In the genomic region with DNA sequence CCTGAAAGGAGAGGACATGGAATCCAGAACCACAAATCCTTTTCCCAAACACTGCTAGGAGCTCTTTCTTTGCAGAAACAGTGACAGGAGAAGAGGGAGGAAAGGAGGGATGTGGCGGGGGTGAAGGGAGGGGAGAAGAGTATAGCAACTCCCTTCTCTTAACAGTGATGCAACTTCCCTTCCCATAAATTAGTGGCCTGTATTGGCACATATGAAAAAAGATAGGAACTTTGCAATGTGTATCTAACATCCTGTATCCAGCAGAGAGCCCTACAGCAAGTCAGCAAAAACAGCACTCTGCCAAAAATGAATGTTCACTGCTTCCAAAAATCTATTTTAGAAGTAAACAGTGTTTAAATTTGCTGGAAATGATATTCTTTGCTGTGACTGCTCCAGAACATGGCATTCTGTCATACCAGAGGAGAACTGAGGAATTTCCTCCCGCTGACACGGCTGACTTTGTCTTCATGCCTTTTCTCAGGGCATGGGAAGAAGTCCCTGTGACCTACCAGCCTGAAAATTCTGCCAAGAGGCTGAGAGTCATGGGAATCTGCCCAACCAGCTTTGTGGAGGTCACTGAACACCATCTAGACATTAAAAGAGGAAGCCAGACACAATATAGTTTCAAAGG, we compare ENCODE assay signal across 3 cellular contexts.
TF ChIP-seq lines count a peak whose summit lies in the region.

No MANE protein-coding gene starts in this region.

TF ChIP-seq in liver, 16 proteins besides CTCF, POLR2A, EP300 and RAD21:
- no peak for TF ChIP-seq ATF3 (IDR thresholded peaks at IDR 0.05)
- no peak for TF ChIP-seq FOXA1 (IDR thresholded peaks at IDR 0.05)
- TF ChIP-seq TAF1 (conservative IDR thresholded peaks at IDR 0.05), result peak; percentile 44
- no peak for TF ChIP-seq EGR1 (IDR thresholded peaks at IDR 0.05; ENCODE audit: low read depth in 2 of 2)
- TF ChIP-seq ZBTB33 (IDR thresholded peaks at IDR 0.05), result no peak
- TF ChIP-seq, protein P1, sequence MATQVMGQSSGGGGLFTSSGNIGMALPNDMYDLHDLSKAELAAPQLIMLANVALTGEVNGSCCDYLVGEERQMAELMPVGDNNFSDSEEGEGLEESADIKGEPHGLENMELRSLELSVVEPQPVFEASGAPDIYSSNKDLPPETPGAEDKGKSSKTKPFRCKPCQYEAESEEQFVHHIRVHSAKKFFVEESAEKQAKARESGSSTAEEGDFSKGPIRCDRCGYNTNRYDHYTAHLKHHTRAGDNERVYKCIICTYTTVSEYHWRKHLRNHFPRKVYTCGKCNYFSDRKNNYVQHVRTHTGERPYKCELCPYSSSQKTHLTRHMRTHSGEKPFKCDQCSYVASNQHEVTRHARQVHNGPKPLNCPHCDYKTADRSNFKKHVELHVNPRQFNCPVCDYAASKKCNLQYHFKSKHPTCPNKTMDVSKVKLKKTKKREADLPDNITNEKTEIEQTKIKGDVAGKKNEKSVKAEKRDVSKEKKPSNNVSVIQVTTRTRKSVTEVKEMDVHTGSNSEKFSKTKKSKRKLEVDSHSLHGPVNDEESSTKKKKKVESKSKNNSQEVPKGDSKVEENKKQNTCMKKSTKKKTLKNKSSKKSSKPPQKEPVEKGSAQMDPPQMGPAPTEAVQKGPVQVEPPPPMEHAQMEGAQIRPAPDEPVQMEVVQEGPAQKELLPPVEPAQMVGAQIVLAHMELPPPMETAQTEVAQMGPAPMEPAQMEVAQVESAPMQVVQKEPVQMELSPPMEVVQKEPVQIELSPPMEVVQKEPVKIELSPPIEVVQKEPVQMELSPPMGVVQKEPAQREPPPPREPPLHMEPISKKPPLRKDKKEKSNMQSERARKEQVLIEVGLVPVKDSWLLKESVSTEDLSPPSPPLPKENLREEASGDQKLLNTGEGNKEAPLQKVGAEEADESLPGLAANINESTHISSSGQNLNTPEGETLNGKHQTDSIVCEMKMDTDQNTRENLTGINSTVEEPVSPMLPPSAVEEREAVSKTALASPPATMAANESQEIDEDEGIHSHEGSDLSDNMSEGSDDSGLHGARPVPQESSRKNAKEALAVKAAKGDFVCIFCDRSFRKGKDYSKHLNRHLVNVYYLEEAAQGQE (IDR thresholded peaks at IDR 0.05), result no peak
- no peak for TF ChIP-seq HNF4A (conservative IDR thresholded peaks at IDR 0.05)
- peak; percentile 71 for TF ChIP-seq NR2F2 (IDR thresholded peaks at IDR 0.05)
- no peak for TF ChIP-seq YY1 (IDR thresholded peaks at IDR 0.05)
- peak in 1 of 2 donors; percentile 22 for TF ChIP-seq RXRA (IDR thresholded peaks at IDR 0.05)
- TF ChIP-seq, protein P2, sequence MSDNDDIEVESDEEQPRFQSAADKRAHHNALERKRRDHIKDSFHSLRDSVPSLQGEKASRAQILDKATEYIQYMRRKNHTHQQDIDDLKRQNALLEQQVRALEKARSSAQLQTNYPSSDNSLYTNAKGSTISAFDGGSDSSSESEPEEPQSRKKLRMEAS (IDR thresholded peaks at IDR 0.05), result no peak
- peak; percentile 44 for TF ChIP-seq SP1 (IDR thresholded peaks at IDR 0.05)

TF ChIP-seq in HepG2, 621 proteins besides CTCF, POLR2A, EP300 and RAD21 (continues in another document):
- no peak for TF ChIP-seq HIC2 (CRISPR knock-in tag; IDR thresholded peaks at IDR 0.05; ENCODE audit: low read depth)
- TF ChIP-seq, protein P3, sequence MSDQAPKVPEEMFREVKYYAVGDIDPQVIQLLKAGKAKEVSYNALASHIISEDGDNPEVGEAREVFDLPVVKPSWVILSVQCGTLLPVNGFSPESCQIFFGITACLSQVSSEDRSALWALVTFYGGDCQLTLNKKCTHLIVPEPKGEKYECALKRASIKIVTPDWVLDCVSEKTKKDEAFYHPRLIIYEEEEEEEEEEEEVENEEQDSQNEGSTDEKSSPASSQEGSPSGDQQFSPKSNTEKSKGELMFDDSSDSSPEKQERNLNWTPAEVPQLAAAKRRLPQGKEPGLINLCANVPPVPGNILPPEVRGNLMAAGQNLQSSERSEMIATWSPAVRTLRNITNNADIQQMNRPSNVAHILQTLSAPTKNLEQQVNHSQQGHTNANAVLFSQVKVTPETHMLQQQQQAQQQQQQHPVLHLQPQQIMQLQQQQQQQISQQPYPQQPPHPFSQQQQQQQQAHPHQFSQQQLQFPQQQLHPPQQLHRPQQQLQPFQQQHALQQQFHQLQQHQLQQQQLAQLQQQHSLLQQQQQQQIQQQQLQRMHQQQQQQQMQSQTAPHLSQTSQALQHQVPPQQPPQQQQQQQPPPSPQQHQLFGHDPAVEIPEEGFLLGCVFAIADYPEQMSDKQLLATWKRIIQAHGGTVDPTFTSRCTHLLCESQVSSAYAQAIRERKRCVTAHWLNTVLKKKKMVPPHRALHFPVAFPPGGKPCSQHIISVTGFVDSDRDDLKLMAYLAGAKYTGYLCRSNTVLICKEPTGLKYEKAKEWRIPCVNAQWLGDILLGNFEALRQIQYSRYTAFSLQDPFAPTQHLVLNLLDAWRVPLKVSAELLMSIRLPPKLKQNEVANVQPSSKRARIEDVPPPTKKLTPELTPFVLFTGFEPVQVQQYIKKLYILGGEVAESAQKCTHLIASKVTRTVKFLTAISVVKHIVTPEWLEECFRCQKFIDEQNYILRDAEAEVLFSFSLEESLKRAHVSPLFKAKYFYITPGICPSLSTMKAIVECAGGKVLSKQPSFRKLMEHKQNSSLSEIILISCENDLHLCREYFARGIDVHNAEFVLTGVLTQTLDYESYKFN (CRISPR knock-in tag; conservative IDR thresholded peaks at IDR 0.05), result no peak
- TF ChIP-seq REXO4 (CRISPR knock-in tag; IDR thresholded peaks at IDR 0.05; ENCODE audit: borderline replicate concordance), result no peak
- no peak for TF ChIP-seq ZNF770 (CRISPR knock-in tag; IDR thresholded peaks at IDR 0.05)

TF ChIP-seq in K562, 482 proteins besides CTCF, POLR2A, EP300 and RAD21 (continued from another document):
- TF ChIP-seq PCBP2 (IDR thresholded peaks at IDR 0.05; ENCODE audit: low read depth, low read length, poor library complexity, severe bottlenecking) (no peak), GABPA (tag; conservative IDR thresholded peaks at IDR 0.05; ENCODE audit: low read depth) (peak; percentile 41; the same call in 1 of the 2 replicates), PBX2 (CRISPR knock-in tag; IDR thresholded peaks at IDR 0.05; ENCODE audit: low read depth) (no peak), PBX2 (tag; conservative IDR thresholded peaks at IDR 0.05; ENCODE audit: low read depth) (no peak), PURB (CRISPR knock-in tag; IDR thresholded peaks at IDR 0.05; ENCODE audit: low read depth) (no peak), MBD2 (IDR thresholded peaks at IDR 0.05; ENCODE audit: borderline replicate concordance, low read depth) (no peak), ESRRB (CRISPR knock-in tag; IDR thresholded peaks at IDR 0.05; ENCODE audit: borderline replicate concordance) (no peak), FOXO4 (CRISPR knock-in tag; IDR thresholded peaks at IDR 0.05) (no peak), CEBPB (tag; IDR thresholded peaks at IDR 0.05) (peak; percentile 38; the same call in 1 of the 2 replicates), KHSRP (IDR thresholded peaks at IDR 0.05) (no peak), HMG20B (CRISPR knock-in tag; IDR thresholded peaks at IDR 0.05) (no peak), ZNF586 (CRISPR knock-in tag; conservative IDR thresholded peaks at IDR 0.05) (no peak), U2AF1 (optimal IDR thresholded peaks at IDR 0.05; ENCODE audit: low read depth, low read length) (no peak), HDAC3 (IDR thresholded peaks at IDR 0.05; ENCODE audit: borderline replicate concordance, partially characterized antibody) (no peak), CEBPG (CRISPR knock-in tag; IDR thresholded peaks at IDR 0.05) (no peak; the same call in 1 of the 2 replicates), CEBPG (tag; conservative IDR thresholded peaks at IDR 0.05 in 1 of 2, IDR thresholded peaks at IDR 0.05 in 1 of 2) (peak; percentile 52 to 80), PHF8 (IDR thresholded peaks at IDR 0.05; ENCODE audit: borderline replicate concordance, low read length) (no peak), MAFF (IDR thresholded peaks at IDR 0.05; ENCODE audit: low read length) (0 out of 2 replicates have a peak, but pooled peaks have one; percentile 3), FOXK1 (CRISPR knock-in tag; IDR thresholded peaks at IDR 0.05; ENCODE audit: borderline replicate concordance) (no peak), NRF1 (conservative IDR thresholded peaks at IDR 0.05 in 1 of 2, IDR thresholded peaks at IDR 0.05 in 1 of 2) (no peak), ZFX (CRISPR knock-in tag; IDR thresholded peaks at IDR 0.05) (no peak), C11orf30 (IDR thresholded peaks at IDR 0.05; ENCODE audit: low read depth) (peak; percentile 45; the same call in 1 of the 2 replicates), ATF3 (IDR thresholded peaks at IDR 0.05) (peak; percentile 56), ATF3 (CRISPR knock-in tag; conservative IDR thresholded peaks at IDR 0.05) (no peak), SOX6 (IDR thresholded peaks at IDR 0.05) (no peak), ILK (tag; IDR thresholded peaks at IDR 0.05; ENCODE audit: borderline replicate concordance, low read depth) (no peak), IRF2 (CRISPR knock-in tag; IDR thresholded peaks at IDR 0.05) (no peak), MEIS2 (IDR thresholded peaks at IDR 0.05; ENCODE audit: partially characterized antibody) (peak; percentile 42), PTBP1 (IDR thresholded peaks at IDR 0.05; ENCODE audit: low read depth, low read length) (no peak), GTF2E2 (tag; IDR thresholded peaks at IDR 0.05) (no peak), ZNF592 (IDR thresholded peaks at IDR 0.05) (no peak), ZNF282 (CRISPR knock-in tag; IDR thresholded peaks at IDR 0.05) (no peak), HNRNPLL (IDR thresholded peaks at IDR 0.05; ENCODE audit: low read depth, low read length, poor library complexity, severe bottlenecking) (no peak), NFIX (CRISPR knock-in tag; IDR thresholded peaks at IDR 0.05; ENCODE audit: low read depth) (no peak), TOE1 (IDR thresholded peaks at IDR 0.05; ENCODE audit: borderline replicate concordance) (no peak), TOE1 (CRISPR knock-in tag; IDR thresholded peaks at IDR 0.05; ENCODE audit: borderline replicate concordance, low read depth) (no peak)
- TF ChIP-seq, protein P4, sequence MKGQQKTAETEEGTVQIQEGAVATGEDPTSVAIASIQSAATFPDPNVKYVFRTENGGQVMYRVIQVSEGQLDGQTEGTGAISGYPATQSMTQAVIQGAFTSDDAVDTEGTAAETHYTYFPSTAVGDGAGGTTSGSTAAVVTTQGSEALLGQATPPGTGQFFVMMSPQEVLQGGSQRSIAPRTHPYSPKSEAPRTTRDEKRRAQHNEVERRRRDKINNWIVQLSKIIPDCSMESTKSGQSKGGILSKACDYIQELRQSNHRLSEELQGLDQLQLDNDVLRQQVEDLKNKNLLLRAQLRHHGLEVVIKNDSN (CRISPR knock-in tag; IDR thresholded peaks at IDR 0.05), result no peak
